In the genomic region with DNA sequence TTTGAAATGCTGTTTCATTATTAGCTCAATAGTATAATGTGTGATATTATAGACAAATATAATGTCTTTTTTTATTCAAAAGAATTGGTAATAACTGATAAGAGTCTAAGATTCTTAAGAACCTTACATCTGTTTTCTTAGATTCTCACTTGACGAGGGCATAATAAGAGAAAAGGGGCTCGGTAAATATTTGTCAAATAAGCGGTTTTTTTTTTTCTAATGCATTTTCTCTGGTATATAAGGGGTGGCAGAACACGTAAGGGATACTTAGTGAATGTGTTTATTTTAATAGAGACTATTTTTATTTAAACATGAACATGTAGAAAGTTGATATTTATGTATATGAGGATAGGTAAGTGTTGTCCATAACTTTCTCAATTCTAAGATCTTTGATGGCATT, we compare ENCODE assay signal across 1 cellular context.
TF ChIP-seq lines count a peak whose summit lies in the region.

No MANE protein-coding gene starts in this region.

TF ChIP-seq in K562, 482 proteins besides CTCF, POLR2A, EP300 and RAD21 (continued from another document):
- TF ChIP-seq MAFG (tag; conservative IDR thresholded peaks at IDR 0.05): peak; percentile 30; the same call in 1 of the 2 replicates
- TF ChIP-seq STAT5A (IDR thresholded peaks at IDR 0.05; ENCODE audit: borderline replicate concordance, low read length): no peak
- TF ChIP-seq CHD2 (IDR thresholded peaks at IDR 0.05; ENCODE audit: low read depth, low read length): no peak
- no peak for TF ChIP-seq E2F3 (CRISPR knock-in tag; IDR thresholded peaks at IDR 0.05)
- TF ChIP-seq MAFK (IDR thresholded peaks at IDR 0.05; ENCODE audit: low read length): peak; percentile 15; the same call in 1 of the 2 replicates
- no peak for TF ChIP-seq ZNF785 (CRISPR knock-in tag; IDR thresholded peaks at IDR 0.05)
- no peak for TF ChIP-seq LEF1 (IDR thresholded peaks at IDR 0.05)
- no peak for TF ChIP-seq ZNF551 (CRISPR knock-in tag; IDR thresholded peaks at IDR 0.05)
- no peak for TF ChIP-seq SIX5 (IDR thresholded peaks at IDR 0.05; ENCODE audit: borderline replicate concordance in 1 of 2, insufficient read depth in 1 of 2, low read depth in 1 of 2, low read length in 2 of 2)
- no peak for TF ChIP-seq HDAC8 (tag; IDR thresholded peaks at IDR 0.05)
- peak; percentile 82 for TF ChIP-seq ZNF316 (IDR thresholded peaks at IDR 0.05)
- peak; percentile 51 for TF ChIP-seq MAFF (IDR thresholded peaks at IDR 0.05; ENCODE audit: low read length)
- TF ChIP-seq, protein P1, sequence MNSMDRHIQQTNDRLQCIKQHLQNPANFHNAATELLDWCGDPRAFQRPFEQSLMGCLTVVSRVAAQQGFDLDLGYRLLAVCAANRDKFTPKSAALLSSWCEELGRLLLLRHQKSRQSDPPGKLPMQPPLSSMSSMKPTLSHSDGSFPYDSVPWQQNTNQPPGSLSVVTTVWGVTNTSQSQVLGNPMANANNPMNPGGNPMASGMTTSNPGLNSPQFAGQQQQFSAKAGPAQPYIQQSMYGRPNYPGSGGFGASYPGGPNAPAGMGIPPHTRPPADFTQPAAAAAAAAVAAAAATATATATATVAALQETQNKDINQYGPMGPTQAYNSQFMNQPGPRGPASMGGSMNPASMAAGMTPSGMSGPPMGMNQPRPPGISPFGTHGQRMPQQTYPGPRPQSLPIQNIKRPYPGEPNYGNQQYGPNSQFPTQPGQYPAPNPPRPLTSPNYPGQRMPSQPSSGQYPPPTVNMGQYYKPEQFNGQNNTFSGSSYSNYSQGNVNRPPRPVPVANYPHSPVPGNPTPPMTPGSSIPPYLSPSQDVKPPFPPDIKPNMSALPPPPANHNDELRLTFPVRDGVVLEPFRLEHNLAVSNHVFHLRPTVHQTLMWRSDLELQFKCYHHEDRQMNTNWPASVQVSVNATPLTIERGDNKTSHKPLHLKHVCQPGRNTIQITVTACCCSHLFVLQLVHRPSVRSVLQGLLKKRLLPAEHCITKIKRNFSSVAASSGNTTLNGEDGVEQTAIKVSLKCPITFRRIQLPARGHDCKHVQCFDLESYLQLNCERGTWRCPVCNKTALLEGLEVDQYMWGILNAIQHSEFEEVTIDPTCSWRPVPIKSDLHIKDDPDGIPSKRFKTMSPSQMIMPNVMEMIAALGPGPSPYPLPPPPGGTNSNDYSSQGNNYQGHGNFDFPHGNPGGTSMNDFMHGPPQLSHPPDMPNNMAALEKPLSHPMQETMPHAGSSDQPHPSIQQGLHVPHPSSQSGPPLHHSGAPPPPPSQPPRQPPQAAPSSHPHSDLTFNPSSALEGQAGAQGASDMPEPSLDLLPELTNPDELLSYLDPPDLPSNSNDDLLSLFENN (IDR thresholded peaks at IDR 0.05; ENCODE audit: low read depth in 2 of 2, low read length in 2 of 2): no peak
- TF ChIP-seq, protein P2, sequence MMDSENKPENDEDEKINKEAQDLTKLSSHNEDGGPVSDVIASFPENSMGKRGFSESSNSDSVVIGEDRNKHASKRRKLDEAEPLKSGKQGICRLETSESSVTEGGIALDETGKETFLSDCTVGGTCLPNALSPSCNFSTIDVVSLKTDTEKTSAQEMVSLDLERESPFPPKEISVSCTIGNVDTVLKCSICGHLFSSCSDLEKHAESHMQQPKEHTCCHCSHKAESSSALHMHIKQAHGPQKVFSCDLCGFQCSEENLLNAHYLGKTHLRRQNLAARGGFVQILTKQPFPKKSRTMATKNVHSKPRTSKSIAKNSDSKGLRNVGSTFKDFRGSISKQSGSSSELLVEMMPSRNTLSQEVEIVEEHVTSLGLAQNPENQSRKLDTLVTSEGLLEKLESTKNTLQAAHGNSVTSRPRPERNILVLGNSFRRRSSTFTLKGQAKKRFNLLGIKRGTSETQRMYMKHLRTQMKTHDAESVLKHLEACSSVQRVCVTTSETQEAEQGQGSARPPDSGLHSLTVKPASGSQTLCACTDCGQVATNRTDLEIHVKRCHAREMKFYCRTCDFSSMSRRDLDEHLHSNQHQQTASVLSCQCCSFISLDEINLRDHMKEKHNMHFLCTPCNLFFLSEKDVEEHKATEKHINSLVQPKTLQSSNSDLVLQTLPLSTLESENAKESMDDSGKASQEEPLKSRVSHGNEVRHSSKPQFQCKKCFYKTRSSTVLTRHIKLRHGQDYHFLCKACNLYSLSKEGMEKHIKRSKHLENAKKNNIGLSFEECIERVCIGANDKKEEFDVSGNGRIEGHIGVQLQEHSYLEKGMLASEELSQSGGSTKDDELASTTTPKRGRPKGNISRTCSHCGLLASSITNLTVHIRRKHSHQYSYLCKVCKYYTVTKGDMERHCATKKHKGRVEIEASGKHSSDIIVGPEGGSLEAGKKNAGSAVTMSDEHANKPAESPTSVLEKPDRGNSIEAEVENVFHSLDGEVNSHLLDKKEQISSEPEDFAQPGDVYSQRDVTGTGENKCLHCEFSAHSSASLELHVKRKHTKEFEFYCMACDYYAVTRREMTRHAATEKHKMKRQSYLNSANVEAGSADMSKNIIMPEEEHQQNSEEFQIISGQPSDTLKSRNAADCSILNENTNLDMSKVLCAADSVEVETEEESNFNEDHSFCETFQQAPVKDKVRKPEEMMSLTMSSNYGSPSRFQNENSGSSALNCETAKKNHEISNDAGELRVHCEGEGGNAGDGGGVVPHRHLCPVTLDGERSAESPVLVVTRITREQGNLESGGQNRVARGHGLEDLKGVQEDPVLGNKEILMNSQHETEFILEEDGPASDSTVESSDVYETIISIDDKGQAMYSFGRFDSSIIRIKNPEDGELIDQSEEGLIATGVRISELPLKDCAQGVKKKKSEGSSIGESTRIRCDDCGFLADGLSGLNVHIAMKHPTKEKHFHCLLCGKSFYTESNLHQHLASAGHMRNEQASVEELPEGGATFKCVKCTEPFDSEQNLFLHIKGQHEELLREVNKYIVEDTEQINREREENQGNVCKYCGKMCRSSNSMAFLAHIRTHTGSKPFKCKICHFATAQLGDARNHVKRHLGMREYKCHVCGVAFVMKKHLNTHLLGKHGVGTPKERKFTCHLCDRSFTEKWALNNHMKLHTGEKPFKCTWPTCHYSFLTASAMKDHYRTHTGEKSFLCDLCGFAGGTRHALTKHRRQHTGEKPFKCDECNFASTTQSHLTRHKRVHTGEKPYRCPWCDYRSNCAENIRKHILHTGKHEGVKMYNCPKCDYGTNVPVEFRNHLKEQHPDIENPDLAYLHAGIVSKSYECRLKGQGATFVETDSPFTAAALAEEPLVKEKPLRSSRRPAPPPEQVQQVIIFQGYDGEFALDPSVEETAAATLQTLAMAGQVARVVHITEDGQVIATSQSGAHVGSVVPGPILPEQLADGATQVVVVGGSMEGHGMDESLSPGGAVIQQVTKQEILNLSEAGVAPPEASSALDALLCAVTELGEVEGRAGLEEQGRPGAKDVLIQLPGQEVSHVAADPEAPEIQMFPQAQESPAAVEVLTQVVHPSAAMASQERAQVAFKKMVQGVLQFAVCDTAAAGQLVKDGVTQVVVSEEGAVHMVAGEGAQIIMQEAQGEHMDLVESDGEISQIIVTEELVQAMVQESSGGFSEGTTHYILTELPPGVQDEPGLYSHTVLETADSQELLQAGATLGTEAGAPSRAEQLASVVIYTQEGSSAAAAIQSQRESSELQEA (IDR thresholded peaks at IDR 0.05; ENCODE audit: low read depth): no peak
- no peak for TF ChIP-seq CEBPG (CRISPR knock-in tag; IDR thresholded peaks at IDR 0.05)
- no peak for TF ChIP-seq CEBPG (tag; conservative IDR thresholded peaks at IDR 0.05 in 1 of 2, IDR thresholded peaks at IDR 0.05 in 1 of 2)
- no peak for TF ChIP-seq JUN (IDR thresholded peaks at IDR 0.05; ENCODE audit: borderline replicate concordance, low read depth, low read length)
- TF ChIP-seq JUN (CRISPR knock-in tag; IDR thresholded peaks at IDR 0.05; ENCODE audit: borderline replicate concordance): no peak
- no peak for TF ChIP-seq PML (IDR thresholded peaks at IDR 0.05; ENCODE audit: low read length)
